19 cellular contexts compared by ENCODE assay signal in the genomic region with DNA sequence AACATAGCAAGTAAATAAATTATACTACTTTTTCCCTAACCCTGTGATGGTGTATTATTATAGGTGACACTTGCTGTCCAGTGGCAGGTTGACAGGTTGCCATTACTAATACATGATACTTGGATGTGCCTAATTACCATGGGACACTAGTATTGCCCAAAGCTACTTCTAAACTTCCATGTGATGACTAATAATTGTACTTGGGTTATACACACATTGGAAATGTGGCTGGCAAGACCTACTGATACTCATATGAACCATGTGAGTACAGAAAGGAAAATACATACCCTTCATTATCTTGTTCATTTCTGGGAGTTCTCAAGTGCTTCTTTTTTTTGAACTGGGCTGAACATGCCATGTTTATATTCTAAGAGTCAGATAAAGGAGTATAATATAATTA.
DNase-seq lines count a peak whose midpoint lies in the region; ATAC-seq and TF ChIP-seq lines count a peak whose summit lies in the region.
"Had no signal": no experiment of that assay in that cellular context is flagged by ENCODE, and none has a peak within 500 bp of the region (broad histone marks: within the 10 kb centered on the region; RNA-seq: fewer than 3 reads in every experiment).

No MANE protein-coding gene starts in this region.

- TF ChIP-seq CTCF in HEK293 (tag by site-specific recombination; IDR thresholded peaks at IDR 0.05) (no peak), mammary epithelial cell (conservative IDR thresholded peaks at IDR 0.05 in 1 of 2, IDR thresholded peaks at IDR 0.05 in 1 of 2; ENCODE audit: extremely low read depth in 1 of 2, insufficient read depth in 1 of 2, low read depth in 1 of 2, low read length in 2 of 2) (no peak), fibroblast of the aortic adventitia (IDR thresholded peaks at IDR 0.05; ENCODE audit: insufficient read depth, low read length) (no peak)

- in situ Hi-C loops in mammary epithelial cell (cut with MboI; ENCODE audit: low sequenced_read_pairs in 2 of 2) = no loop called here

- H3K9me3 ChIP-seq in HEK293 (ENCODE audit: control insufficient read depth, insufficient read depth, low read depth, low read length) (no peaks in the 10 kb centered on the region), mammary epithelial cell (replicated peaks; ENCODE audit: insufficient read depth, low read length) (no peaks in the 10 kb centered on the region)
- H3K9me3 ChIP-seq: SJCRH30 had no signal

- DNase-seq in mammary epithelial cell (peak; percentile 69), fibroblast of the aortic adventitia (ENCODE audit: low read depth) (peak; percentile 21), NCI-H524 (lab: John Stamatoyannopoulos, UW) (no peak), NCI-H2171 treated with DMSO at 0.1 percent for 48 hours (lab: John Stamatoyannopoulos, UW) (no peak)
- no peak for DNase-seq in effector CD8-positive, alpha-beta T cell (lab: John Stamatoyannopoulos, UW)
- DNase-seq: COR-L47, DMS53, GF-D8, GOT3, NCI-H1417 treated with DMSO at 0.1 percent for 48 hours, NCI-H2029, NCI-H510A, RPMI8226, SJCRH30 had no signal

- no peak overlapping the region for H3K4me2 ChIP-seq in mammary epithelial cell (ENCODE audit: insufficient read depth, low read depth, low read length)
- H3K4me2 ChIP-seq: KMS-11 had no signal

- no peak overlapping the region for H3K9ac ChIP-seq in mammary epithelial cell (ENCODE audit: insufficient read depth, low read length)
- H3K9ac ChIP-seq: KMS-11 had no signal

- CTCF ChIA-PET in HEK293 (lab: Yijun Ruan, JAX) (no interaction called here), mammary epithelial cell (lab: Charles Lee; ENCODE audit: low non-redundant PET) (no interaction called here)

- H3K79me2 ChIP-seq in ACC112 (ENCODE audit: control insufficient read depth, insufficient read depth, low read length, unreplicated experiment) = no peaks in the 10 kb centered on the region
- no peaks in the 10 kb centered on the region for H3K79me2 ChIP-seq in mammary epithelial cell (ENCODE audit: insufficient read depth, low read length)

- intact Hi-C loops in mammary epithelial cell (cut with micrococcal nuclease) = no loop called here

- dilution Hi-C loops in mammary epithelial cell (cut with HindIII; ENCODE audit: low sequenced_read_pairs) = no loop called here

- H3K27ac ChIP-seq in ACC112 (ENCODE audit: low read depth, low read length) = peak overlapping the region; percentile 19
- no peak overlapping the region for H3K27ac ChIP-seq in HEK293 (ENCODE audit: extremely low read depth, low read depth, low read length)
- H3K27ac ChIP-seq in mammary epithelial cell (ENCODE audit: insufficient read depth, low read depth, low read length) = no peak overlapping the region
- H3K27ac ChIP-seq: C4-2B, KMS-11, SJCRH30 had no signal

- ATAC-seq in HG02973 (IDR thresholded peaks at IDR 0.05; ENCODE audit: unreplicated experiment) = no peak

- peaks cover 41% of the 10 kb centered on the region for H3K4me1 ChIP-seq in ACC112 (ENCODE audit: control insufficient read depth, insufficient read depth, low read length, unreplicated experiment)
- no peaks in the 10 kb centered on the region for H3K4me1 ChIP-seq in HEK293 (ENCODE audit: control insufficient read depth, insufficient read depth, low read length)
- no peaks in the 10 kb centered on the region for H3K4me1 ChIP-seq in mammary epithelial cell (ENCODE audit: insufficient read depth, low read length)
- H3K4me1 ChIP-seq: SJCRH30 had no signal

- H3K4me3 ChIP-seq in ACC112 (ENCODE audit: low read depth, low read length) (no peak overlapping the region), HEK293 (ENCODE audit: low read depth, low read length) (no peak overlapping the region), mammary epithelial cell (replicated peaks in 1 of 3; ENCODE audit: insufficient read depth in 1 of 3, low read depth in 2 of 3, low read length in 3 of 3) (no peak overlapping the region), fibroblast of the aortic adventitia (ENCODE audit: low read depth, low read length) (no peak overlapping the region)
- H3K4me3 ChIP-seq: SJCRH30 had no signal

- no peaks in the 10 kb centered on the region for H3K36me3 ChIP-seq in ACC112 (ENCODE audit: insufficient read depth, low read length)
- H3K36me3 ChIP-seq in HEK293 (ENCODE audit: control insufficient read depth in 2 of 2, insufficient read depth in 1 of 2, low read length in 2 of 2) = no peaks in the 10 kb centered on the region
- H3K36me3 ChIP-seq in mammary epithelial cell (ENCODE audit: insufficient read depth, low read length) = no peaks in the 10 kb centered on the region
- H3K36me3 ChIP-seq: SJCRH30 had no signal

- POLR2A ChIA-PET in HEK293 (lab: Yijun Ruan, JAX) = no interaction called here

- H3K27me3 ChIP-seq in ACC112 (ENCODE audit: insufficient read depth, low read length) (no peaks in the 10 kb centered on the region), mammary epithelial cell (ENCODE audit: insufficient read depth, low read length) (no peaks in the 10 kb centered on the region)
- H3K27me3 ChIP-seq: SJCRH30 had no signal

- BruUV-seq in mammary epithelial cell (replicated peaks; lab: Mats Ljungman, UMichigan) = no TSS peak

- H4K20me1 ChIP-seq in mammary epithelial cell (ENCODE audit: insufficient read depth, low read length) = no peaks in the 10 kb centered on the region

- H2AFZ ChIP-seq in ACC112 (ENCODE audit: low read length, unreplicated experiment) = no peak overlapping the region
- no peak overlapping the region for H2AFZ ChIP-seq in mammary epithelial cell (ENCODE audit: low read depth, low read length)

TF ChIP-seq in HEK293, 187 proteins besides CTCF, POLR2A, EP300 and RAD21:
- TF ChIP-seq INSM2 (tag by site-specific recombination; IDR thresholded peaks at IDR 0.05) (no peak), ZNF549 (tag by site-specific recombination; IDR thresholded peaks at IDR 0.05) (no peak), ZNF777 (tag by site-specific recombination; IDR thresholded peaks at IDR 0.05; ENCODE audit: borderline replicate concordance) (no peak), ZNF37A (tag by site-specific recombination; IDR thresholded peaks at IDR 0.05) (no peak), IKZF3 (tag by site-specific recombination; IDR thresholded peaks at IDR 0.05) (no peak), ZNF426 (tag by site-specific recombination; IDR thresholded peaks at IDR 0.05) (peak; percentile 28; the same call in 1 of the 2 replicates), FEZF1 (tag by site-specific recombination; IDR thresholded peaks at IDR 0.05) (no peak), MEIS1 (CRISPR knock-in tag; IDR thresholded peaks at IDR 0.05; ENCODE audit: borderline replicate concordance) (no peak), ZNF416 (tag by site-specific recombination; IDR thresholded peaks at IDR 0.05) (no peak), ZBTB21 (tag by site-specific recombination; IDR thresholded peaks at IDR 0.05) (no peak), ZNF155 (tag by site-specific recombination; IDR thresholded peaks at IDR 0.05) (no peak), GLIS1 (tag by site-specific recombination; IDR thresholded peaks at IDR 0.05) (no peak), ZNF335 (tag by site-specific recombination; conservative IDR thresholded peaks at IDR 0.05) (no peak), ZNF433 (tag by site-specific recombination; IDR thresholded peaks at IDR 0.05; ENCODE audit: low read depth) (no peak), ZNF555 (tag by site-specific recombination; conservative IDR thresholded peaks at IDR 0.05) (peak; percentile 15; the same call in 1 of the 2 replicates), ZBTB17 (tag by site-specific recombination; IDR thresholded peaks at IDR 0.05) (no peak)
- TF ChIP-seq, protein P1, sequence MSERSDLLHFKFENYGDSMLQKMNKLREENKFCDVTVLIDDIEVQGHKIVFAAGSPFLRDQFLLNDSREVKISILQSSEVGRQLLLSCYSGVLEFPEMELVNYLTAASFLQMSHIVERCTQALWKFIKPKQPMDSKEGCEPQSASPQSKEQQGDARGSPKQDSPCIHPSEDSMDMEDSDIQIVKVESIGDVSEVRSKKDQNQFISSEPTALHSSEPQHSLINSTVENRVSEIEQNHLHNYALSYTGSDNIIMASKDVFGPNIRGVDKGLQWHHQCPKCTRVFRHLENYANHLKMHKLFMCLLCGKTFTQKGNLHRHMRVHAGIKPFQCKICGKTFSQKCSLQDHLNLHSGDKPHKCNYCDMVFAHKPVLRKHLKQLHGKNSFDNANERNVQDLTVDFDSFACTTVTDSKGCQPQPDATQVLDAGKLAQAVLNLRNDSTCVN (tag by site-specific recombination; optimal IDR thresholded peaks at IDR 0.05) = no peak
TF ChIP-seq in HEK293: peak in this region for 2.

Comparison
In these comparisons a context has a peak if more than half of its experiments do, and no peak if none do; other contexts are left out.
1. DNase-seq: peak in mammary epithelial cell (single experiment) and fibroblast of the aortic adventitia (single experiment); none in NCI-H524 (0 of 2), effector CD8-positive, alpha-beta T cell (single experiment) and NCI-H2171 treated with DMSO at 0.1 percent for 48 hours (single experiment).